Comparison of ENCODE assay signal across 1 cellular context in the genomic region with DNA sequence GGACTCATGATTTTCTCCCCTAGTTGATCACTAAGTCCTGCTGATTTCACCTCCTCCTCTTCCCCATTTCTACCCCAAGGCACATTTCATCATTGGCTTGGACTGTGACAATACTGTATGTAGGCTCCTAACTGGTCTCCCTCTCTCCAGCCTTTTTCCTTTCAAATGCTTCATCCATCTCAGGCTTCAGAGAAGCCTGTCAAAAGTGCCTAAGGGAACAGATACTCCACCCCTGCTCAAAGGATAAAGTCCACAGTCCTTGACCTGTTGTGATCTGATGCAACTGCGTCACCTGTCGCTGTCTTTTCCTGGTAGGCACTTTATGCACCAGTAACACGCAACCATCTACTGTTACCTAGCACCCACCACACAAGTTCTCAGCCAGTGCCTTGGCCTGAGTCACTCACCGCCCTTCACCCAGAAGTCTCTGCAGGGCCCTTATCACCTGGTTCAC.
TF ChIP-seq lines count a peak whose summit lies in the region.

No MANE protein-coding gene starts in this region.

TF ChIP-seq in HepG2, 621 proteins besides CTCF, POLR2A, EP300 and RAD21 (continues in another document):
- no peak for TF ChIP-seq ZNF180 (CRISPR knock-in tag; IDR thresholded peaks at IDR 0.05; ENCODE audit: borderline replicate concordance, low read depth)
- TF ChIP-seq SMC3 (IDR thresholded peaks at IDR 0.05; ENCODE audit: low read length), result no peak
- no peak for TF ChIP-seq AGO1 (IDR thresholded peaks at IDR 0.05; ENCODE audit: low read depth, low read length, poor library complexity, severe bottlenecking)
- TF ChIP-seq, protein P1, sequence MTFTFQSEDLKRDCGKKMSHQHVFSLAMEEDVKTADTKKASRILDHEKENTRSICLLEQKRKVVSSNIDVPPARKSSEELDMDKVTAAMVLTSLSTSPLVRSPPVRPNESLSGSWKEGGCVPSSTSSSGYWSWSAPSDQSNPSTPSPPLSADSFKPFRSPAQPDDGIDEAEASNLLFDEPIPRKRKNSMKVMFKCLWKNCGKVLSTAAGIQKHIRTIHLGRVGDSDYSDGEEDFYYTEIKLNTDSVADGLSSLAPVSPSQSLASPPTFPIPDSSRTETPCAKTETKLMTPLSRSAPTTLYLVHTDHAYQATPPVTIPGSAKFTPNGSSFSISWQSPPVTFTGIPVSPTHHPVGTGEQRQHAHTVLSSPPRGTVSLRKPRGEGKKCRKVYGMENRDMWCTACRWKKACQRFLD (CRISPR knock-in tag; IDR thresholded peaks at IDR 0.05; ENCODE audit: borderline replicate concordance), result no peak
- TF ChIP-seq STAT5B (CRISPR knock-in tag; IDR thresholded peaks at IDR 0.05), result no peak
- TF ChIP-seq NFRKB (IDR thresholded peaks at IDR 0.05), result no peak
- TF ChIP-seq, protein P2, sequence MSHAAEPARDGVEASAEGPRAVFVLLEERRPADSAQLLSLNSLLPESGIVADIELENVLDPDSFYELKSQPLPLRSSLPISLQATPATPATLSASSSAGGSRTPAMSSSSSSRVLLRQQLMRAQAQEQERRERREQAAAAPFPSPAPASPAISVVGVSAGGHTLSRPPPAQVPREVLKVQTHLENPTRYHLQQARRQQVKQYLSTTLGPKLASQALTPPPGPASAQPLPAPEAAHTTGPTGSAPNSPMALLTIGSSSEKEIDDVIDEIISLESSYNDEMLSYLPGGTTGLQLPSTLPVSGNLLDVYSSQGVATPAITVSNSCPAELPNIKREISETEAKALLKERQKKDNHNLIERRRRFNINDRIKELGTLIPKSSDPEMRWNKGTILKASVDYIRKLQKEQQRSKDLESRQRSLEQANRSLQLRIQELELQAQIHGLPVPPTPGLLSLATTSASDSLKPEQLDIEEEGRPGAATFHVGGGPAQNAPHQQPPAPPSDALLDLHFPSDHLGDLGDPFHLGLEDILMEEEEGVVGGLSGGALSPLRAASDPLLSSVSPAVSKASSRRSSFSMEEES (CRISPR knock-in tag; IDR thresholded peaks at IDR 0.05), result peak; percentile 56; the same call in 1 of the 2 replicates
- no peak for TF ChIP-seq KDM4B (CRISPR knock-in tag; IDR thresholded peaks at IDR 0.05)
- TF ChIP-seq, protein P3, sequence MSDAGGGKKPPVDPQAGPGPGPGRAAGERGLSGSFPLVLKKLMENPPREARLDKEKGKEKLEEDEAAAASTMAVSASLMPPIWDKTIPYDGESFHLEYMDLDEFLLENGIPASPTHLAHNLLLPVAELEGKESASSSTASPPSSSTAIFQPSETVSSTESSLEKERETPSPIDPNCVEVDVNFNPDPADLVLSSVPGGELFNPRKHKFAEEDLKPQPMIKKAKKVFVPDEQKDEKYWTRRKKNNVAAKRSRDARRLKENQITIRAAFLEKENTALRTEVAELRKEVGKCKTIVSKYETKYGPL (CRISPR knock-in tag; IDR thresholded peaks at IDR 0.05), result no peak
- TF ChIP-seq, protein P4, sequence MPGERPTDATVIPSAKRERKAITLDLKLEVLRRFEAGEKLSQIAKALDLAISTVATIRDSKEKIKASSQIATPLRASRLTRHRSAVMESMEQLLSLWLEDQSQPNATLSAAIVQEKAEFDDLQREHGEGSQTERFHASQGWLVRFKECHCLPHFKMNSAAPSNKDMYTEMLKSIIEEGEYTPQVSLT (CRISPR knock-in tag; IDR thresholded peaks at IDR 0.05; ENCODE audit: borderline replicate concordance, low read depth), result no peak
- TF ChIP-seq ZNF367 (CRISPR knock-in tag; IDR thresholded peaks at IDR 0.05; ENCODE audit: borderline replicate concordance), result no peak
- TF ChIP-seq, protein P5, sequence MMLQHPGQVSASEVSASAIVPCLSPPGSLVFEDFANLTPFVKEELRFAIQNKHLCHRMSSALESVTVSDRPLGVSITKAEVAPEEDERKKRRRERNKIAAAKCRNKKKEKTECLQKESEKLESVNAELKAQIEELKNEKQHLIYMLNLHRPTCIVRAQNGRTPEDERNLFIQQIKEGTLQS (CRISPR knock-in tag; IDR thresholded peaks at IDR 0.05), result peak; percentile 58; the same call in 1 of the 2 replicates
- TF ChIP-seq, protein P6, sequence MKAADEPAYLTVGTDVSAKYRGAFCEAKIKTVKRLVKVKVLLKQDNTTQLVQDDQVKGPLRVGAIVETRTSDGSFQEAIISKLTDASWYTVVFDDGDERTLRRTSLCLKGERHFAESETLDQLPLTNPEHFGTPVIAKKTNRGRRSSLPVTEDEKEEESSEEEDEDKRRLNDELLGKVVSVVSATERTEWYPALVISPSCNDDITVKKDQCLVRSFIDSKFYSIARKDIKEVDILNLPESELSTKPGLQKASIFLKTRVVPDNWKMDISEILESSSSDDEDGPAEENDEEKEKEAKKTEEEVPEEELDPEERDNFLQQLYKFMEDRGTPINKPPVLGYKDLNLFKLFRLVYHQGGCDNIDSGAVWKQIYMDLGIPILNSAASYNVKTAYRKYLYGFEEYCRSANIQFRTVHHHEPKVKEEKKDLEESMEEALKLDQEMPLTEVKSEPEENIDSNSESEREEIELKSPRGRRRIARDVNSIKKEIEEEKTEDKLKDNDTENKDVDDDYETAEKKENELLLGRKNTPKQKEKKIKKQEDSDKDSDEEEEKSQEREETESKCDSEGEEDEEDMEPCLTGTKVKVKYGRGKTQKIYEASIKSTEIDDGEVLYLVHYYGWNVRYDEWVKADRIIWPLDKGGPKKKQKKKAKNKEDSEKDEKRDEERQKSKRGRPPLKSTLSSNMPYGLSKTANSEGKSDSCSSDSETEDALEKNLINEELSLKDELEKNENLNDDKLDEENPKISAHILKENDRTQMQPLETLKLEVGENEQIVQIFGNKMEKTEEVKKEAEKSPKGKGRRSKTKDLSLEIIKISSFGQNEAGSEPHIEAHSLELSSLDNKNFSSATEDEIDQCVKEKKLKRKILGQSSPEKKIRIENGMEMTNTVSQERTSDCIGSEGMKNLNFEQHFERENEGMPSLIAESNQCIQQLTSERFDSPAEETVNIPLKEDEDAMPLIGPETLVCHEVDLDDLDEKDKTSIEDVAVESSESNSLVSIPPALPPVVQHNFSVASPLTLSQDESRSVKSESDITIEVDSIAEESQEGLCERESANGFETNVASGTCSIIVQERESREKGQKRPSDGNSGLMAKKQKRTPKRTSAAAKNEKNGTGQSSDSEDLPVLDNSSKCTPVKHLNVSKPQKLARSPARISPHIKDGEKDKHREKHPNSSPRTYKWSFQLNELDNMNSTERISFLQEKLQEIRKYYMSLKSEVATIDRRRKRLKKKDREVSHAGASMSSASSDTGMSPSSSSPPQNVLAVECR (CRISPR knock-in tag; IDR thresholded peaks at IDR 0.05; ENCODE audit: borderline replicate concordance), result peak; percentile 56; the same call in 1 of the 2 replicates
- 0 out of 2 replicates have a peak, but pooled peaks have one; percentile 17 for TF ChIP-seq ELF1 (CRISPR knock-in tag; IDR thresholded peaks at IDR 0.05)
- no peak for TF ChIP-seq ZNF724P (CRISPR knock-in tag; IDR thresholded peaks at IDR 0.05; ENCODE audit: borderline replicate concordance)
- peak; percentile 62; the same call in 1 of the 2 replicates for TF ChIP-seq REPIN1 (CRISPR knock-in tag; IDR thresholded peaks at IDR 0.05; ENCODE audit: borderline replicate concordance, low read depth)
- TF ChIP-seq ZSCAN9 (CRISPR knock-in tag; IDR thresholded peaks at IDR 0.05; ENCODE audit: borderline replicate concordance), result peak; percentile 56; the same call in 1 of the 2 replicates
- peak in 1 of 2 experiments; percentile 58; a peak in 1 of 4 replicates for TF ChIP-seq KLF16 (CRISPR knock-in tag; IDR thresholded peaks at IDR 0.05)
- TF ChIP-seq NR3C1 (CRISPR knock-in tag; IDR thresholded peaks at IDR 0.05), result no peak
- no peak for TF ChIP-seq KDM3A (CRISPR knock-in tag; IDR thresholded peaks at IDR 0.05; ENCODE audit: low read depth)
- TF ChIP-seq ZNF337 (CRISPR knock-in tag; IDR thresholded peaks at IDR 0.05; ENCODE audit: borderline replicate concordance, low read depth), result no peak
- TF ChIP-seq SMAD1 (CRISPR knock-in tag; IDR thresholded peaks at IDR 0.05; ENCODE audit: borderline replicate concordance, low read depth), result no peak
- TF ChIP-seq, protein P7, sequence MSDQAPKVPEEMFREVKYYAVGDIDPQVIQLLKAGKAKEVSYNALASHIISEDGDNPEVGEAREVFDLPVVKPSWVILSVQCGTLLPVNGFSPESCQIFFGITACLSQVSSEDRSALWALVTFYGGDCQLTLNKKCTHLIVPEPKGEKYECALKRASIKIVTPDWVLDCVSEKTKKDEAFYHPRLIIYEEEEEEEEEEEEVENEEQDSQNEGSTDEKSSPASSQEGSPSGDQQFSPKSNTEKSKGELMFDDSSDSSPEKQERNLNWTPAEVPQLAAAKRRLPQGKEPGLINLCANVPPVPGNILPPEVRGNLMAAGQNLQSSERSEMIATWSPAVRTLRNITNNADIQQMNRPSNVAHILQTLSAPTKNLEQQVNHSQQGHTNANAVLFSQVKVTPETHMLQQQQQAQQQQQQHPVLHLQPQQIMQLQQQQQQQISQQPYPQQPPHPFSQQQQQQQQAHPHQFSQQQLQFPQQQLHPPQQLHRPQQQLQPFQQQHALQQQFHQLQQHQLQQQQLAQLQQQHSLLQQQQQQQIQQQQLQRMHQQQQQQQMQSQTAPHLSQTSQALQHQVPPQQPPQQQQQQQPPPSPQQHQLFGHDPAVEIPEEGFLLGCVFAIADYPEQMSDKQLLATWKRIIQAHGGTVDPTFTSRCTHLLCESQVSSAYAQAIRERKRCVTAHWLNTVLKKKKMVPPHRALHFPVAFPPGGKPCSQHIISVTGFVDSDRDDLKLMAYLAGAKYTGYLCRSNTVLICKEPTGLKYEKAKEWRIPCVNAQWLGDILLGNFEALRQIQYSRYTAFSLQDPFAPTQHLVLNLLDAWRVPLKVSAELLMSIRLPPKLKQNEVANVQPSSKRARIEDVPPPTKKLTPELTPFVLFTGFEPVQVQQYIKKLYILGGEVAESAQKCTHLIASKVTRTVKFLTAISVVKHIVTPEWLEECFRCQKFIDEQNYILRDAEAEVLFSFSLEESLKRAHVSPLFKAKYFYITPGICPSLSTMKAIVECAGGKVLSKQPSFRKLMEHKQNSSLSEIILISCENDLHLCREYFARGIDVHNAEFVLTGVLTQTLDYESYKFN (CRISPR knock-in tag; conservative IDR thresholded peaks at IDR 0.05), result peak; percentile 74
- no peak for TF ChIP-seq HES4 (CRISPR knock-in tag; IDR thresholded peaks at IDR 0.05; ENCODE audit: borderline replicate concordance)
- no peak; the same call in 1 of the 2 replicates for TF ChIP-seq ETV5 (CRISPR knock-in tag; IDR thresholded peaks at IDR 0.05; ENCODE audit: borderline replicate concordance)
- no peak for TF ChIP-seq STAG1 (CRISPR knock-in tag; IDR thresholded peaks at IDR 0.05)
- peak; percentile 13; the same call in 1 of the 2 replicates for TF ChIP-seq ATF7 (IDR thresholded peaks at IDR 0.05)
- no peak for TF ChIP-seq ATF7 (CRISPR knock-in tag; IDR thresholded peaks at IDR 0.05)
- TF ChIP-seq ZNF549 (CRISPR knock-in tag; IDR thresholded peaks at IDR 0.05), result no peak
- TF ChIP-seq PTBP1 (IDR thresholded peaks at IDR 0.05; ENCODE audit: low read depth, low read length, poor library complexity, severe bottlenecking), result no peak
- no peak for TF ChIP-seq ZNF138 (CRISPR knock-in tag; IDR thresholded peaks at IDR 0.05; ENCODE audit: low read depth)
- TF ChIP-seq ATAD3A (CRISPR knock-in tag; IDR thresholded peaks at IDR 0.05), result no peak
- no peak for TF ChIP-seq KDM5A (IDR thresholded peaks at IDR 0.05; ENCODE audit: borderline replicate concordance, low read length)
- TF ChIP-seq, protein P8, sequence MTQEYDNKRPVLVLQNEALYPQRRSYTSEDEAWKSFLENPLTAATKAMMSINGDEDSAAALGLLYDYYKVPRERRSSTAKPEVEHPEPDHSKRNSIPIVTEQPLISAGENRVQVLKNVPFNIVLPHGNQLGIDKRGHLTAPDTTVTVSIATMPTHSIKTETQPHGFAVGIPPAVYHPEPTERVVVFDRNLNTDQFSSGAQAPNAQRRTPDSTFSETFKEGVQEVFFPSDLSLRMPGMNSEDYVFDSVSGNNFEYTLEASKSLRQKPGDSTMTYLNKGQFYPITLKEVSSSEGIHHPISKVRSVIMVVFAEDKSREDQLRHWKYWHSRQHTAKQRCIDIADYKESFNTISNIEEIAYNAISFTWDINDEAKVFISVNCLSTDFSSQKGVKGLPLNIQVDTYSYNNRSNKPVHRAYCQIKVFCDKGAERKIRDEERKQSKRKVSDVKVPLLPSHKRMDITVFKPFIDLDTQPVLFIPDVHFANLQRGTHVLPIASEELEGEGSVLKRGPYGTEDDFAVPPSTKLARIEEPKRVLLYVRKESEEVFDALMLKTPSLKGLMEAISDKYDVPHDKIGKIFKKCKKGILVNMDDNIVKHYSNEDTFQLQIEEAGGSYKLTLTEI (CRISPR knock-in tag; conservative IDR thresholded peaks at IDR 0.05), result no peak
- TF ChIP-seq TBL1XR1 (IDR thresholded peaks at IDR 0.05; ENCODE audit: borderline replicate concordance, low read length, partially characterized antibody), result peak; percentile 27
- TF ChIP-seq HOXA9 (CRISPR knock-in tag; IDR thresholded peaks at IDR 0.05; ENCODE audit: borderline replicate concordance), result no peak
- TF ChIP-seq ERF (CRISPR knock-in tag; IDR thresholded peaks at IDR 0.05), result 0 out of 2 replicates have a peak, but pooled peaks have one; percentile 58
- TF ChIP-seq ZNF431 (CRISPR knock-in tag; IDR thresholded peaks at IDR 0.05; ENCODE audit: borderline replicate concordance, low read depth), result no peak
- no peak for TF ChIP-seq ZNF496 (CRISPR knock-in tag; IDR thresholded peaks at IDR 0.05; ENCODE audit: insufficient replicate concordance)
- no peak for TF ChIP-seq GPN1 (CRISPR knock-in tag; IDR thresholded peaks at IDR 0.05; ENCODE audit: borderline replicate concordance)
- TF ChIP-seq MEIS2 (CRISPR knock-in tag; IDR thresholded peaks at IDR 0.05), result peak; percentile 53; the same call in 1 of the 2 replicates
- no peak for TF ChIP-seq SMARCC2 (IDR thresholded peaks at IDR 0.05)
- no peak for TF ChIP-seq NPAS2 (CRISPR knock-in tag; IDR thresholded peaks at IDR 0.05; ENCODE audit: borderline replicate concordance)
- TF ChIP-seq, protein P9, sequence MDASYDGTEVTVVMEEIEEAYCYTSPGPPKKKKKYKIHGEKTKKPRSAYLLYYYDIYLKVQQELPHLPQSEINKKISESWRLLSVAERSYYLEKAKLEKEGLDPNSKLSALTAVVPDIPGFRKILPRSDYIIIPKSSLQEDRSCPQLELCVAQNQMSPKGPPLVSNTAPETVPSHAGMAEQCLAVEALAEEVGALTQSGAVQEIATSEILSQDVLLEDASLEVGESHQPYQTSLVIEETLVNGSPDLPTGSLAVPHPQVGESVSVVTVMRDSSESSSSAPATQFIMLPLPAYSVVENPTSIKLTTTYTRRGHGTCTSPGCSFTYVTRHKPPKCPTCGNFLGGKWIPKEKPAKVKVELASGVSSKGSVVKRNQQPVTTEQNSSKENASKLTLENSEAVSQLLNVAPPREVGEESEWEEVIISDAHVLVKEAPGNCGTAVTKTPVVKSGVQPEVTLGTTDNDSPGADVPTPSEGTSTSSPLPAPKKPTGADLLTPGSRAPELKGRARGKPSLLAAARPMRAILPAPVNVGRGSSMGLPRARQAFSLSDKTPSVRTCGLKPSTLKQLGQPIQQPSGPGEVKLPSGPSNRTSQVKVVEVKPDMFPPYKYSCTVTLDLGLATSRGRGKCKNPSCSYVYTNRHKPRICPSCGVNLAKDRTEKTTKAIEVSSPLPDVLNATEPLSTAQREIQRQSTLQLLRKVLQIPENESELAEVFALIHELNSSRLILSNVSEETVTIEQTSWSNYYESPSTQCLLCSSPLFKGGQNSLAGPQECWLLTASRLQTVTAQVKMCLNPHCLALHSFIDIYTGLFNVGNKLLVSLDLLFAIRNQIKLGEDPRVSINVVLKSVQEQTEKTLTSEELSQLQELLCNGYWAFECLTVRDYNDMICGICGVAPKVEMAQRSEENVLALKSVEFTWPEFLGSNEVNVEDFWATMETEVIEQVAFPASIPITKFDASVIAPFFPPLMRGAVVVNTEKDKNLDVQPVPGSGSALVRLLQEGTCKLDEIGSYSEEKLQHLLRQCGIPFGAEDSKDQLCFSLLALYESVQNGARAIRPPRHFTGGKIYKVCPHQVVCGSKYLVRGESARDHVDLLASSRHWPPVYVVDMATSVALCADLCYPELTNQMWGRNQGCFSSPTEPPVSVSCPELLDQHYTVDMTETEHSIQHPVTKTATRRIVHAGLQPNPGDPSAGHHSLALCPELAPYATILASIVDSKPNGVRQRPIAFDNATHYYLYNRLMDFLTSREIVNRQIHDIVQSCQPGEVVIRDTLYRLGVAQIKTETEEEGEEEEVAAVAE (CRISPR knock-in tag; IDR thresholded peaks at IDR 0.05; ENCODE audit: borderline replicate concordance), result 0 out of 2 replicates have a peak, but pooled peaks have one; percentile 52
